ENCODE assay signal across 17 cellular contexts in the genomic region with DNA sequence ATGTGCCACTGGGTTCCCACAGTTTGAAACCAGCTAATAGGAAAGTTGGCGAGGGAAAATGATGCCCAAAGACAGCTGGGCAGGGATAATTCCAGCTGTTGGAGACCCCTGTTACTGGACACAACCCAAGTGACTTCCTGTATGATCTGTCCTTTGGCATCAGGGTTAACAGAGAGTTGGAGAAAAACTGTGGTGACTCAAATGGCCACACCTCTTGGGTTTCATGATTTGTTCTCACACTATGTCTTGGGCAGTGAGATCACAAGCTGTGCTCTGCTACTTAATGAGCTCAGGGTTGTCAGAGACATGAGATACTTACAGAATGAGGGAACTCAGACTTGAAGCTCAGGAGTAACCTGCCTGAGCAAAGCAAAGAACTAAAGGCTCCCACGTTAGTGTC. TPM values are rescaled to one million over a fixed set of nuclear protein-coding genes. Genes with fewer than 3 reads are reported as not detected.
DNase-seq lines count a peak whose midpoint lies in the region; ATAC-seq and TF ChIP-seq lines count a peak whose summit lies in the region.
"Had no signal": no experiment of that assay in that cellular context is flagged by ENCODE, and none has a peak within 500 bp of the region (broad histone marks: within the 10 kb centered on the region; RNA-seq: fewer than 3 reads in every experiment).

No MANE protein-coding gene starts in this region.

- no peak for TF ChIP-seq CTCF in fibroblast of villous mesenchyme (IDR thresholded peaks at IDR 0.05; ENCODE audit: insufficient read depth, low read depth, low read length)

- no peaks in the 10 kb centered on the region for H3K27me3 ChIP-seq in SJCRH30
- H3K27me3 ChIP-seq: BE2C had no signal

- no peaks in the 10 kb centered on the region for H3K9me3 ChIP-seq in SJCRH30 (replicated peaks)
- H3K9me3 ChIP-seq: BE2C, mucosa of descending colon had no signal

- no peaks in the 10 kb centered on the region for H3K36me3 ChIP-seq in SJCRH30
- H3K36me3 ChIP-seq: BE2C had no signal

- H3K27ac ChIP-seq in SJCRH30: peak overlapping the region; percentile 63

- ATAC-seq in GM21786 (IDR thresholded peaks at IDR 0.05; ENCODE audit: unreplicated experiment): peak; percentile 40
- ATAC-seq in GM21360 (IDR thresholded peaks at IDR 0.05; ENCODE audit: unreplicated experiment): no peak
- ATAC-seq in HG02884 (IDR thresholded peaks at IDR 0.05; ENCODE audit: unreplicated experiment): no peak
- ATAC-seq: mucosa of descending colon; stimulated activated memory B cell treated with anti-CD40 and anti-IgM and Interleukin-4, amounts not matched to agents 10 μg/mL and 1 μg/mL and 100 μg/mL, for 72 hours had no signal

- DNase-seq in AG08396 (ENCODE audit: low spot score) (peak; percentile 45), SJCRH30 (peak; percentile 49 to 73), fibroblast of villous mesenchyme (ENCODE audit: low read depth) (peak; percentile 10), mesenteric fat pad (ENCODE audit: low spot score) (no peak), NCI-H2227 treated with DMSO at 0.1 percent for 48 hours (lab: John Stamatoyannopoulos, UW) (no peak)
- DNase-seq: activated CD4-positive, alpha-beta T cell treated with anti-CD3 and anti-CD28 coated beads for 48 hours; BE2C; Karpas-422; mucosa of descending colon; NCI-H2107; posterior cingulate gyrus; stimulated activated CD4-positive, alpha-beta T cell treated with anti-CD3 and anti-CD28 coated beads, Interleukin-2, amount 100 ng/mL, for 24 hours had no signal

- H3K4me1 ChIP-seq in SJCRH30: peaks cover 12% of the 10 kb centered on the region
- H3K4me1 ChIP-seq: BE2C had no signal

- H3K4me3 ChIP-seq in SJCRH30 (no peak overlapping the region), fibroblast of villous mesenchyme (ENCODE audit: low read depth, low read length) (no peak overlapping the region)
- H3K4me3 ChIP-seq: mucosa of descending colon had no signal

RNA-seq across cellular contexts. Expression of a gene that starts 3.9 kb away (rescaled TPM):
- total RNA-seq in SJCRH30 (2014; rRNA removed; shearing (Covaris generic)): not detected in 2 replicates
- total RNA-seq in fibroblast of villous mesenchyme: not detected in 2 replicates
- total RNA-seq in mesenteric fat pad: not detected
- total RNA-seq: epithelial cell of proximal tubule had no signal

Comparison
In these comparisons a context has a peak if more than half of its experiments do, and no peak if none do; other contexts are left out.
1. DNase-seq: peak in AG08396 (single experiment), SJCRH30 (2 of 2) and fibroblast of villous mesenchyme (single experiment); none in mesenteric fat pad (single experiment) and NCI-H2227 treated with DMSO at 0.1 percent for 48 hours (single experiment).